19 cellular contexts compared by ENCODE assay signal in genomic region chr9:13291718-13292117, GRCh38. TPM values are rescaled to one million over a fixed set of nuclear protein-coding genes. Genes with fewer than 3 reads are reported as not detected.
"Had no signal": no experiment of that assay in that cellular context is flagged by ENCODE, and none has a peak within 500 bp of the region (broad histone marks: within the 10 kb centered on the region; RNA-seq: fewer than 3 reads in every experiment).

No MANE protein-coding gene starts in this region.

- H3K27ac Mint-ChIP-seq: activated naive CD8-positive, alpha-beta T cell treated with anti-CD3 and anti-CD28 coated beads, Interleukin-2, amount 10 ng/mL, durations not matched to agents 7 days and 5 days; activated T-helper 1 cell treated with anti-CD3 and anti-CD28 coated beads, Interleukin-12 subunit alpha, Interleukin-12 subunit beta, Interleukin-2, Interleukin-4 antibody, amounts not matched to agents 30 ng/mL and 10 ng/mL and 1 ng/mL, durations not matched to agents 14 hours and 24 hours and 36 hours; naive B cell; stimulated activated memory B cell treated with anti-CD40 and anti-IgM and Interleukin-4, amounts not matched to agents 10 μg/mL and 1 μg/mL and 100 μg/mL, for 72 hours had no signal

- FAIRE-seq: bronchial epithelial cell, keratinocyte had no signal

- H3K9me3 ChIP-seq: thyroid gland, uterus had no signal

- DNase-seq: activated CD4-positive, alpha-beta T cell treated with anti-CD3 and anti-CD28 coated beads, Interleukin-2, amount 50 U/mL, for 1 hour; activated CD8-positive, alpha-beta memory T cell treated with anti-CD3 and anti-CD28 coated beads for 24 hours; activated naive CD8-positive, alpha-beta T cell treated with anti-CD3 and anti-CD28 coated beads, Interleukin-2, amount 10 ng/mL, durations not matched to agents 7 days and 5 days; aorta; dermis blood vessel endothelial cell; effector memory CD8-positive, alpha-beta T cell; erythroblast; hippocampal formation; naive B cell; stimulated activated CD4-positive, alpha-beta T cell treated with anti-CD3 and anti-CD28 coated beads, Interleukin-2, amount 100 ng/mL, for 48 hours; thyroid gland; uterus had no signal

- H3K4me3 ChIP-seq: thyroid gland, uterus had no signal

- H3K36me3 Mint-ChIP-seq: activated naive CD8-positive, alpha-beta T cell treated with anti-CD3 and anti-CD28 coated beads, Interleukin-2, amount 10 ng/mL, durations not matched to agents 7 days and 5 days; naive B cell; stimulated activated memory B cell treated with anti-CD40 and anti-IgM and Interleukin-4, amounts not matched to agents 10 μg/mL and 1 μg/mL and 100 μg/mL, for 72 hours had no signal

- H3K4me1 ChIP-seq: thyroid gland, uterus had no signal

- H3K27me3 Mint-ChIP-seq: activated naive CD8-positive, alpha-beta T cell treated with anti-CD3 and anti-CD28 coated beads, Interleukin-2, amount 10 ng/mL, durations not matched to agents 7 days and 5 days; effector memory CD8-positive, alpha-beta T cell; stimulated activated memory B cell treated with anti-CD40 and anti-IgM and Interleukin-4, amounts not matched to agents 10 μg/mL and 1 μg/mL and 100 μg/mL, for 72 hours had no signal

- H3K4me3 Mint-ChIP-seq: activated naive CD8-positive, alpha-beta T cell treated with anti-CD3 and anti-CD28 coated beads, Interleukin-2, amount 10 ng/mL, durations not matched to agents 7 days and 5 days; activated T-helper 1 cell treated with anti-CD3 and anti-CD28 coated beads, Interleukin-12 subunit alpha, Interleukin-12 subunit beta, Interleukin-2, Interleukin-4 antibody, amounts not matched to agents 30 ng/mL and 10 ng/mL and 1 ng/mL, durations not matched to agents 14 hours and 24 hours and 36 hours; effector memory CD8-positive, alpha-beta T cell; naive B cell; stimulated activated memory B cell treated with anti-CD40 and anti-IgM and Interleukin-4, amounts not matched to agents 10 μg/mL and 1 μg/mL and 100 μg/mL, for 72 hours had no signal

- H3K27me3 ChIP-seq: thyroid gland, uterus had no signal

- H3K4me1 Mint-ChIP-seq: activated naive CD8-positive, alpha-beta T cell treated with anti-CD3 and anti-CD28 coated beads, Interleukin-2, amount 10 ng/mL, durations not matched to agents 7 days and 5 days; naive B cell; stimulated activated memory B cell treated with anti-CD40 and anti-IgM and Interleukin-4, amounts not matched to agents 10 μg/mL and 1 μg/mL and 100 μg/mL, for 72 hours had no signal

- H3K36me3 ChIP-seq: thyroid gland, uterus had no signal

- ATAC-seq: activated CD4-positive, CD25-positive, alpha-beta regulatory T cell treated with anti-CD3 and anti-CD28 coated beads, Interleukin-2, amount 50 U/mL, for 24 hours; effector memory CD8-positive, alpha-beta T cell; left lobe of liver; stimulated activated memory B cell treated with anti-CD40 and anti-IgM and Interleukin-4, amounts not matched to agents 10 μg/mL and 1 μg/mL and 100 μg/mL, for 72 hours had no signal

- H3K27ac ChIP-seq: thyroid gland, uterus had no signal

RNA-seq across cellular contexts. Expression of gene MPDZ, which starts 12.2 kb away (rescaled TPM):
- total RNA-seq: activated naive CD8-positive, alpha-beta T cell treated with anti-CD3 and anti-CD28 coated beads, Interleukin-2, amount 10 ng/mL, durations not matched to agents 7 days and 5 days; activated T-helper 1 cell treated with anti-CD3 and anti-CD28 coated beads, Interleukin-12 subunit alpha, Interleukin-12 subunit beta, Interleukin-2, Interleukin-4 antibody, amounts not matched to agents 30 ng/mL and 10 ng/mL and 1 ng/mL, durations not matched to agents 14 hours and 24 hours and 36 hours; T-helper 2 cell treated with Interferon-gamma antibody and Interleukin-4, amounts not matched to agents 100 ng/mL and 5 ng/mL, for 36 hours had no signal
